Comparison of ENCODE assay signal across 16 cellular contexts in genomic region chr4:81621490-81621889, GRCh38.
"Had no signal": no experiment of that assay in that cellular context is flagged by ENCODE, and none has a peak within 500 bp of the region (broad histone marks: within the 10 kb centered on the region; RNA-seq: fewer than 3 reads in every experiment).

No MANE protein-coding gene starts in this region.

- DNase-seq: activated CD4-positive, alpha-beta memory T cell treated with anti-CD3 and anti-CD28 coated beads for 36 hours; activated gamma-delta T cell treated with Interleukin-2 at 50 U/mL for 16 hours; activated naive CD8-positive, alpha-beta T cell treated with anti-CD3 and anti-CD28 coated beads for 36 hours; activated T-cell treated with anti-CD3 and anti-CD28 coated beads, Interleukin-2, amount 50 U/mL, for 48 hours; brain microvascular endothelial cell; cerebellar nuclear complex; dermis blood vessel endothelial cell; mucosa of descending colon; nucleus accumbens; stimulated activated CD4-positive, alpha-beta T cell treated with anti-CD3 and anti-CD28 coated beads, Interleukin-4, amount 100 ng/mL, for 1 hour; T-helper 9 cell; upper lobe of left lung had no signal

- H3K27ac ChIP-seq: brain microvascular endothelial cell, hepatocyte, upper lobe of left lung had no signal

- H3K9me3 Mint-ChIP-seq: activated CD4-positive, alpha-beta memory T cell treated with anti-CD3 and anti-CD28 coated beads for 36 hours; natural killer cell treated with Interleukin-12 subunit alpha and Interleukin-12 subunit beta and Interleukin-15 and Interleukin-18, amount 100 ng/mL, for 72 hours had no signal

- H3K4me3 ChIP-seq: hepatocyte, lung, mucosa of descending colon, upper lobe of left lung had no signal

- H3K4me1 ChIP-seq: upper lobe of left lung had no signal

- H3K27me3 ChIP-seq: brain microvascular endothelial cell, hepatocyte, upper lobe of left lung had no signal

- H2AFZ ChIP-seq: hepatocyte had no signal

- H3K27ac Mint-ChIP-seq: activated CD4-positive, alpha-beta memory T cell treated with anti-CD3 and anti-CD28 coated beads for 36 hours; activated naive CD8-positive, alpha-beta T cell treated with anti-CD3 and anti-CD28 coated beads for 36 hours; natural killer cell treated with Interleukin-12 subunit alpha and Interleukin-12 subunit beta and Interleukin-15 and Interleukin-18, amount 100 ng/mL, for 72 hours; stimulated activated naive CD8-positive, alpha-beta T cell treated with anti-CD3 and anti-CD28 coated beads, Interleukin-15, Interleukin-2, amounts not matched to agents 100 ng/mL and 50 ng/mL, for 24 hours had no signal

- H3K4me3 Mint-ChIP-seq: activated CD4-positive, alpha-beta memory T cell treated with anti-CD3 and anti-CD28 coated beads for 36 hours; activated naive CD8-positive, alpha-beta T cell treated with anti-CD3 and anti-CD28 coated beads for 36 hours; natural killer cell treated with Interleukin-12 subunit alpha and Interleukin-12 subunit beta and Interleukin-15 and Interleukin-18, amount 100 ng/mL, for 72 hours; stimulated activated naive CD8-positive, alpha-beta T cell treated with anti-CD3 and anti-CD28 coated beads, Interleukin-15, Interleukin-2, amounts not matched to agents 100 ng/mL and 50 ng/mL, for 24 hours had no signal

- H3K36me3 Mint-ChIP-seq: activated CD4-positive, alpha-beta memory T cell treated with anti-CD3 and anti-CD28 coated beads for 36 hours; activated naive CD8-positive, alpha-beta T cell treated with anti-CD3 and anti-CD28 coated beads for 36 hours; natural killer cell treated with Interleukin-12 subunit alpha and Interleukin-12 subunit beta and Interleukin-15 and Interleukin-18, amount 100 ng/mL, for 72 hours had no signal

- H3K4me2 ChIP-seq: hepatocyte had no signal

- H3K36me3 ChIP-seq: brain microvascular endothelial cell, upper lobe of left lung had no signal

- H3K79me2 ChIP-seq: hepatocyte had no signal

- ATAC-seq: mucosa of descending colon; natural killer cell treated with Interleukin-12 subunit alpha and Interleukin-12 subunit beta and Interleukin-15 and Interleukin-18, amount 100 ng/mL, for 72 hours had no signal

- H3K27me3 Mint-ChIP-seq: activated CD4-positive, alpha-beta memory T cell treated with anti-CD3 and anti-CD28 coated beads for 36 hours; activated naive CD8-positive, alpha-beta T cell treated with anti-CD3 and anti-CD28 coated beads for 36 hours; natural killer cell treated with Interleukin-12 subunit alpha and Interleukin-12 subunit beta and Interleukin-15 and Interleukin-18, amount 100 ng/mL, for 72 hours; stimulated activated naive CD8-positive, alpha-beta T cell treated with anti-CD3 and anti-CD28 coated beads, Interleukin-15, Interleukin-2, amounts not matched to agents 100 ng/mL and 50 ng/mL, for 24 hours had no signal
